In the genomic region with DNA sequence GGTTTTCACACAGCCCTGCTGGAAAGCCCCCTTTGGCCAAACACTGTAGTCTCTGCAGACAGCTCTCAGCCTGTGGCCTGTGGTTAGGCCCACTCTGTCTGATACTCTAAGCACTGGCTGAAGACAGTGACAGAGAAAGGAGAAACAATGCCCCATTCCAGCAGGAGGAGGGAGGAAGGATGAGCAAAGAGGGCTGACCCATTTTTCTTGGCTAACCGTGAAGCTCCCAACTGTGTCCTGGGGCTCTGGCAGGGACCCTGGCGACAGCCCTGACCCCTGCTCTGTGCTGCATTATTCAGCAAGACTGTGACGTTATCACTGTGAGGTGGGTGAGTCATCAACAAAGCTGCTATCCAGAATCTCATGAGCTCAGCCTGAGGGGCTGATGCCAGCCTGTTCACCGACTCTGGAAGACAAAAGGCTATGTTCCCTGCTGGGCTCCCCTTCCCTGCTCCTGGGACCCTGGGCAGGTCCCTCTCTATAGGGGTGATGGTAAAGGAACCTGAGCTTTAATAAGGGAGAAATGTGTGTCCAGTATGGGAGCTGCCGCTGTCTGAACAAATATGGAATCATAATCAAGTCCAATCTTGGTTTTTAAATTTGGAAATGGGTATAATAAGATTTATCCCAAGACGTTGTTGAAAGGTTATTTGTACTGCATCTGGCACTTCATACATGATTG, we compare ENCODE assay signal across 8 cellular contexts.
DNase-seq lines count a peak whose midpoint lies in the region; ATAC-seq, FAIRE-seq and TF ChIP-seq lines count a peak whose summit lies in the region.
"Had no signal": no experiment of that assay in that cellular context is flagged by ENCODE, and none has a peak within 500 bp of the region (broad histone marks: within the 10 kb centered on the region; RNA-seq: fewer than 3 reads in every experiment).

No MANE protein-coding gene starts in this region.

- TF ChIP-seq CTCF in GM10248 (IDR thresholded peaks at IDR 0.05; ENCODE audit: control extremely low read depth, extremely low read depth, low read depth, missing control alignments), result no peak

- no peak overlapping the region for H3K4me3 ChIP-seq in small intestine (ENCODE audit: low read depth in 1 of 2, low read length in 2 of 2)

- 34 to 56% (median 40%) methylated on average over 6 of the region's 6 CpGs for WGBS in small intestine, 3 donors

- H3K36me3 ChIP-seq in small intestine (ENCODE audit: control insufficient read depth in 2 of 2, insufficient read depth in 2 of 2, low read length in 2 of 2), result no peaks in the 10 kb centered on the region

- FAIRE-seq in RCC 7860 (lab: Jason Lieb, UNC) (peak; percentile 76), small intestine (lab: Jason Lieb, UNC) (no peak)
- FAIRE-seq: colon had no signal

- H3K9me3 ChIP-seq in small intestine (ENCODE audit: control insufficient read depth, low read depth), result no peaks in the 10 kb centered on the region

- ATAC-seq in HG03442 (IDR thresholded peaks at IDR 0.05; ENCODE audit: unreplicated experiment), result no peak

- peak overlapping the region in 1 of 2 donors; percentile 53 for H3K27ac ChIP-seq in small intestine (ENCODE audit: low read depth in 1 of 2, low read length in 1 of 2)

- H3K27me3 ChIP-seq in small intestine (ENCODE audit: control insufficient read depth in 2 of 2, insufficient read depth in 2 of 2, low read length in 2 of 2), result no peaks in the 10 kb centered on the region

- peak; percentile 38 for DNase-seq in HCEC 1CT
- peak; percentile 92 for DNase-seq in RCC 7860 (ENCODE audit: low spot score)
- DNase-seq in fibroblast of the conjunctiva (ENCODE audit: low read depth), result peak; percentile 41
- peak; percentile 76 for DNase-seq in small intestine
- no peak for DNase-seq in GM10248 (ENCODE audit: extremely low spot score)
- DNase-seq in activated effector memory CD4-positive, alpha-beta T cell treated with anti-CD3 and anti-CD28 coated beads, Interleukin-2, amount 50 U/mL, for 16 hours, result no peak

- POLR2A ChIA-PET in GM10248 (lab: Yijun Ruan, JAX), result no interaction called here

- peaks cover 1 to 5% of the 10 kb centered on the region in 2 donors for H3K4me1 ChIP-seq in small intestine (ENCODE audit: control insufficient read depth in 2 of 2, insufficient read depth in 1 of 2, low read depth in 1 of 2, low read length in 1 of 2)

- CTCF ChIA-PET in GM10248 (lab: Yijun Ruan, JAX), result interaction anchor here (1.0 kb wide), 1 partner anchor 303 kb away, joined by 3 read pairs; no protein-coding TSS in a partner anchor

Comparison
In these comparisons a context has a peak if more than half of its experiments do, and no peak if none do; other contexts are left out.
1. DNase-seq: peak in HCEC 1CT (single experiment), RCC 7860 (single experiment), fibroblast of the conjunctiva (single experiment) and small intestine (single experiment); none in GM10248 (single experiment) and activated effector memory CD4-positive, alpha-beta T cell treated with anti-CD3 and anti-CD28 coated beads, Interleukin-2, amount 50 U/mL, for 16 hours (single experiment).